In genomic region chr19:52099497-52100138, GRCh38 we compare ENCODE assay signal across 30 cellular contexts. TPM values are rescaled to one million over a fixed set of nuclear protein-coding genes. Genes with fewer than 3 reads are reported as not detected.
A peak's percentile ranks its signal among the peaks of the same experiment; 100 is the strongest.
DNase-seq lines count a peak whose midpoint lies in the region; ATAC-seq, FAIRE-seq and TF ChIP-seq lines count a peak whose summit lies in the region.
"Had no signal": no experiment of that assay in that cellular context is flagged by ENCODE, and none has a peak within 500 bp of the region (broad histone marks: within the 10 kb centered on the region; RNA-seq: fewer than 3 reads in every experiment).

No MANE protein-coding gene starts in this region.

- peak; percentile 7 for FAIRE-seq in bronchial epithelial cell (lab: Jason Lieb, UNC)
- FAIRE-seq: GM12892, islet of Langerhans, TTC549 had no signal

- ATAC-seq in GM18511 (IDR thresholded peaks at IDR 0.05; ENCODE audit: unreplicated experiment) (no peak), HG03196 (IDR thresholded peaks at IDR 0.05; ENCODE audit: unreplicated experiment) (no peak)
- ATAC-seq: body of pancreas, gastrocnemius medialis, left ventricle myocardium superior had no signal

- TF ChIP-seq CTCF in bronchial epithelial cell (IDR thresholded peaks at IDR 0.05; ENCODE audit: insufficient read depth, low read length, severe bottlenecking) (no peak), neural crest cell (conservative IDR thresholded peaks at IDR 0.05) (no peak)

- in situ Hi-C loops in Caki2 (cut with HindIII; ENCODE audit: low pct_unique_long_range_greater_than_20kb, low sequenced_read_pairs): no loop called here

- peaks cover 11% of the 10 kb centered on the region for H3K9me3 Mint-ChIP-seq in neural crest cell

- peak overlapping the region; percentile 47 for H3K4me3 Mint-ChIP-seq in neural crest cell
- H3K4me3 Mint-ChIP-seq: activated T-cell treated with anti-CD3 and anti-CD28 coated beads, Interleukin-2, amount 50 U/mL, for 24 hours had no signal

- H3K4me3 ChIP-seq in bronchial epithelial cell (ENCODE audit: low read depth, low read length): no peak overlapping the region
- H3K4me3 ChIP-seq: BLaER1, body of pancreas, gastrocnemius medialis, Peyer's patch, SJCRH30 had no signal

- H3K27me3 Mint-ChIP-seq in neural crest cell (ENCODE audit: low read depth): peaks cover 4% of the 10 kb centered on the region
- H3K27me3 Mint-ChIP-seq: activated T-cell treated with anti-CD3 and anti-CD28 coated beads, Interleukin-2, amount 50 U/mL, for 24 hours; progenitor cell of endocrine pancreas had no signal

- H3K36me3 ChIP-seq in bronchial epithelial cell (ENCODE audit: control insufficient read depth, insufficient read depth, low read length): no peaks in the 10 kb centered on the region
- H3K36me3 ChIP-seq: BLaER1, gastrocnemius medialis, Peyer's patch, SJCRH30 had no signal

- no peaks in the 10 kb centered on the region for H3K27me3 ChIP-seq in bronchial epithelial cell (ENCODE audit: control insufficient read depth, insufficient read depth, low read length)
- H3K27me3 ChIP-seq: BLaER1, body of pancreas, gastrocnemius medialis, Peyer's patch, SJCRH30 had no signal

- peaks cover 5% of the 10 kb centered on the region for H3K4me1 Mint-ChIP-seq in neural crest cell

- no peak overlapping the region for H3K27ac Mint-ChIP-seq in neural crest cell (ENCODE audit: unreplicated experiment)
- H3K27ac Mint-ChIP-seq: activated T-cell treated with anti-CD3 and anti-CD28 coated beads, Interleukin-2, amount 50 U/mL, for 24 hours; progenitor cell of endocrine pancreas had no signal

- DNase-seq in Caki2 (ENCODE audit: low read depth): peak; percentile 15
- peak; percentile 24 for DNase-seq in HT1080 (ENCODE audit: low read depth)
- DNase-seq in bronchial epithelial cell (ENCODE audit: low read depth): peak; percentile 68
- DNase-seq in neural crest cell (ENCODE audit: low read depth, low spot score): no peak
- no peak for DNase-seq in hypothalamus (lab: John Stamatoyannopoulos, UW)
- no peak for DNase-seq in NCI-H2107 (lab: John Stamatoyannopoulos, UW)
- DNase-seq: ACHN; activated T-cell treated with anti-CD3 and anti-CD28 coated beads, Interleukin-2, amount 50 U/mL, for 24 hours; body of pancreas; COR-L47; effector CD4-positive, alpha-beta T cell; erythroblast; gastrocnemius medialis; hippocampal formation; KBM-7; left ventricle myocardium superior; NCI-H146; NCI-H2171; NCI-H524 treated with DMSO at 0.1 percent for 48 hours; NK-92 treated with Interleukin-12 subunit alpha and Interleukin-12 subunit beta, amount 100 ng/mL, for 24 hours; Peyer's patch; SJCRH30; stimulated activated CD8-positive, alpha-beta memory T cell treated with anti-CD3 and anti-CD28 coated beads, Interleukin-4, amount 100 ng/mL, for 48 hours had no signal

- peaks cover 20% of the 10 kb centered on the region for H3K36me3 Mint-ChIP-seq in neural crest cell (ENCODE audit: low read depth)

RNA-seq across cellular contexts. Expression of gene ZNF841, which starts 4.1 kb away (rescaled TPM):
- 9.9 and 10.4 TPM in 2 replicates for total RNA-seq in Caki2 (2014; rRNA removed; shearing (Covaris generic); ENCODE audit: low replicate concordance)
- 4.8 and 5.8 TPM in 2 replicates for total RNA-seq in HT1080 (2014; rRNA removed; shearing (Covaris generic))
- polyA plus RNA-seq in HT1080 (2015; cell fraction: cytosol; rRNA removed): 4.8 and 4.9 TPM in 2 replicates
- polyA plus RNA-seq in HT1080 (2015; cell fraction: nucleus; rRNA removed): 19.8 and 21.9 TPM in 2 replicates
- 35.3 and 57.4 TPM in 2 replicates for total RNA-seq in bronchial epithelial cell
- 14.3 and 16.4 TPM in 2 replicates for total RNA-seq in neural crest cell

RNA-seq across cellular contexts. Expression of gene ZNF616, which starts 40.1 kb away (rescaled TPM):
- total RNA-seq in Caki2 (2014; rRNA removed; shearing (Covaris generic); ENCODE audit: low replicate concordance): 2.3 and 20.2 TPM in 2 replicates
- 3.8 and 5.6 TPM in 2 replicates for total RNA-seq in HT1080 (2014; rRNA removed; shearing (Covaris generic))
- polyA plus RNA-seq in HT1080 (2015; cell fraction: cytosol; rRNA removed): 2.3 and 2.6 TPM in 2 replicates
- 6.0 and 6.3 TPM in 2 replicates for polyA plus RNA-seq in HT1080 (2015; cell fraction: nucleus; rRNA removed)
- total RNA-seq in bronchial epithelial cell: 10.0 and 12.4 TPM in 2 replicates
- total RNA-seq in neural crest cell: 18.9 and 25.2 TPM in 2 replicates

RNA-seq across cellular contexts. Expression of gene ZNF432, which starts 51.0 kb away (rescaled TPM):
- 3.4 and 4.2 TPM in 2 replicates for total RNA-seq in Caki2 (2014; rRNA removed; shearing (Covaris generic); ENCODE audit: low replicate concordance)
- total RNA-seq in HT1080 (2014; rRNA removed; shearing (Covaris generic)): 3.2 and 3.3 TPM in 2 replicates
- polyA plus RNA-seq in HT1080 (2015; cell fraction: cytosol; rRNA removed): 1.9 and 2.8 TPM in 2 replicates
- 8.3 and 11.2 TPM in 2 replicates for polyA plus RNA-seq in HT1080 (2015; cell fraction: nucleus; rRNA removed)
- total RNA-seq in bronchial epithelial cell (8.2 and 17.2 TPM in 2 replicates), neural crest cell (19.9 and 22.5 TPM in 2 replicates)

Comparison
In these comparisons a context has a peak if more than half of its experiments do, and no peak if none do; other contexts are left out.
1. DNase-seq: peak in Caki2 (single experiment), HT1080 (single experiment) and bronchial epithelial cell (single experiment); none in neural crest cell (single experiment), hypothalamus (0 of 51) and NCI-H2107 (single experiment).